9 cellular contexts compared by ENCODE assay signal in genomic region chr7:13641699-13642098, GRCh38.
DNase-seq lines count a peak whose midpoint lies in the region; TF ChIP-seq lines count a peak whose summit lies in the region.
"Had no signal": no experiment of that assay in that cellular context is flagged by ENCODE, and none has a peak within 500 bp of the region (broad histone marks: within the 10 kb centered on the region; RNA-seq: fewer than 3 reads in every experiment).

No MANE protein-coding gene starts in this region.

- H3K9me3 Mint-ChIP-seq in progenitor cell of endocrine pancreas (ENCODE audit: low read depth), result peaks cover 5% of the 10 kb centered on the region

- no peak overlapping the region for H3K9ac ChIP-seq in fibroblast of lung (ENCODE audit: insufficient read depth, low read length)
- no peak overlapping the region for H3K9ac ChIP-seq in smooth muscle cell (ENCODE audit: low read depth)

- no peak overlapping the region for H3K4me2 ChIP-seq in fibroblast of lung (ENCODE audit: extremely low read depth, insufficient read depth, low read length)
- H3K4me2 ChIP-seq in smooth muscle cell, result peak overlapping the region; percentile 7

- WGBS in smooth muscle cell (ENCODE audit: low lambda C conversion rate), result 37% methylated on average over 1 of the region's 1 CpG

- TF ChIP-seq CTCF in fibroblast of lung (conservative IDR thresholded peaks at IDR 0.05 in 1 of 2, IDR thresholded peaks at IDR 0.05 in 1 of 2; ENCODE audit: low read depth in 1 of 2, low read length in 2 of 2) (no peak), smooth muscle cell (IDR thresholded peaks at IDR 0.05; ENCODE audit: borderline replicate concordance, insufficient read depth, poor library complexity, severe bottlenecking) (no peak), progenitor cell of endocrine pancreas (IDR thresholded peaks at IDR 0.05; ENCODE audit: unreplicated experiment) (no peak)

- H3K27ac ChIP-seq in SJCRH30 (peak overlapping the region; percentile 16), fibroblast of lung (ENCODE audit: insufficient read depth, low read length) (no peak overlapping the region), smooth muscle cell (ENCODE audit: low read depth) (no peak overlapping the region)

- H3K36me3 ChIP-seq in SJCRH30 (no peaks in the 10 kb centered on the region), fibroblast of lung (ENCODE audit: control insufficient read depth, insufficient read depth, low read length) (no peaks in the 10 kb centered on the region), smooth muscle cell (ENCODE audit: low read depth) (no peaks in the 10 kb centered on the region)

- no peak overlapping the region for H3K4me3 Mint-ChIP-seq in progenitor cell of endocrine pancreas (ENCODE audit: low read depth)
- H3K4me3 Mint-ChIP-seq: T-helper 2 cell treated with Interferon-gamma antibody and Interleukin-4, amounts not matched to agents 5 μg/mL and 100 μg/mL, for 36 hours had no signal

- H4K20me1 ChIP-seq in fibroblast of lung (ENCODE audit: control insufficient read depth, extremely low read depth, insufficient read depth, low read length) (no peaks in the 10 kb centered on the region), smooth muscle cell (ENCODE audit: low read depth) (no peaks in the 10 kb centered on the region)

- H3K36me3 Mint-ChIP-seq in progenitor cell of endocrine pancreas (ENCODE audit: insufficient read depth), result peaks cover 1% of the 10 kb centered on the region

- no peaks in the 10 kb centered on the region for H3K9me3 ChIP-seq in SJCRH30 (replicated peaks)
- no peaks in the 10 kb centered on the region for H3K9me3 ChIP-seq in fibroblast of lung (ENCODE audit: control insufficient read depth, insufficient read depth, low read depth, low read length)
- H3K9me3 ChIP-seq in smooth muscle cell (replicated peaks; ENCODE audit: low read depth), result no peaks in the 10 kb centered on the region

- no peak overlapping the region for H3K27ac Mint-ChIP-seq in progenitor cell of endocrine pancreas
- H3K27ac Mint-ChIP-seq: T-helper 2 cell treated with Interferon-gamma antibody and Interleukin-4, amounts not matched to agents 5 μg/mL and 100 μg/mL, for 36 hours had no signal

- peaks cover 3% of the 10 kb centered on the region for H3K4me1 Mint-ChIP-seq in progenitor cell of endocrine pancreas (ENCODE audit: low read depth)

- H3K4me3 ChIP-seq in SJCRH30 (no peak overlapping the region), fibroblast of lung (replicated peaks in 1 of 4; ENCODE audit: control extremely low read depth in 1 of 4, insufficient read depth in 1 of 4, low read depth in 3 of 4, low read length in 4 of 4) (no peak overlapping the region), smooth muscle cell (no peak overlapping the region)

- H3K79me2 ChIP-seq in fibroblast of lung (ENCODE audit: control insufficient read depth, insufficient read depth, low read length) (no peaks in the 10 kb centered on the region), smooth muscle cell (ENCODE audit: low read depth) (no peaks in the 10 kb centered on the region)

- no peaks in the 10 kb centered on the region for H3K27me3 Mint-ChIP-seq in progenitor cell of endocrine pancreas

- peak overlapping the region; percentile 25 for H2AFZ ChIP-seq in fibroblast of lung (ENCODE audit: low read length)
- peak overlapping the region; percentile 56 for H2AFZ ChIP-seq in smooth muscle cell (ENCODE audit: low read depth)

- H3K4me1 ChIP-seq in SJCRH30 (peaks cover 35% of the 10 kb centered on the region), fibroblast of lung (ENCODE audit: control insufficient read depth, extremely low read depth, insufficient read depth, low read length) (no peaks in the 10 kb centered on the region), smooth muscle cell (ENCODE audit: low read depth) (no peaks in the 10 kb centered on the region)

- H3F3A ChIP-seq in smooth muscle cell (ENCODE audit: low read depth), result no peaks in the 10 kb centered on the region

- H3K27me3 ChIP-seq in SJCRH30 (no peaks in the 10 kb centered on the region), fibroblast of lung (ENCODE audit: control insufficient read depth, insufficient read depth, low read length) (no peaks in the 10 kb centered on the region), smooth muscle cell (ENCODE audit: low read depth) (no peaks in the 10 kb centered on the region)

- DNase-seq in HT-29 (ENCODE audit: low spot score) (peak; percentile 25), SJCRH30 (peak; percentile 31 to 70), fibroblast of lung (ENCODE audit: low read depth in 2 of 2) (peak; percentile 47 to 71), smooth muscle cell (lab: John Stamatoyannopoulos, UW; ENCODE audit: unreplicated experiment) (no peak), anterior cingulate cortex (lab: John Stamatoyannopoulos, UW) (no peak), progenitor cell of endocrine pancreas (ENCODE audit: low spot score, unreplicated experiment) (no peak), NCI-H226 (no peak)
- DNase-seq: NCI-H1092 treated with DMSO at 0.1 percent for 48 hours had no signal

Comparison
In these comparisons a context has a peak if more than half of its experiments do, and no peak if none do; other contexts are left out.
1. DNase-seq: peak in HT-29 (single experiment), SJCRH30 (2 of 2) and fibroblast of lung (2 of 2); none in smooth muscle cell (single experiment), anterior cingulate cortex (0 of 58), progenitor cell of endocrine pancreas (single experiment) and NCI-H226 (single experiment).